8 cellular contexts compared by ENCODE assay signal in genomic region chr20:49245921-49246740, GRCh38. TPM values are rescaled to one million over a fixed set of nuclear protein-coding genes. Genes with fewer than 3 reads are reported as not detected.
A peak's percentile ranks its signal among the peaks of the same experiment; 100 is the strongest.
DNase-seq lines count a peak whose midpoint lies in the region; ATAC-seq and TF ChIP-seq lines count a peak whose summit lies in the region.

No MANE protein-coding gene starts in this region.

- H3K4me3 ChIP-seq in RWPE2 (ENCODE audit: severe bottlenecking): no peak overlapping the region
- no peak overlapping the region for H3K4me3 ChIP-seq in aorta (ENCODE audit: low read length in 2 of 2)

- H3K27ac ChIP-seq in RWPE2 (ENCODE audit: poor library complexity, severe bottlenecking) (no peak overlapping the region), aorta (ENCODE audit: low read depth in 1 of 2, low read length in 2 of 2) (peak overlapping the region in 1 of 2 donors; percentile 65)

- no peaks in the 10 kb centered on the region for H3K9me3 ChIP-seq in RWPE2 (ENCODE audit: severe bottlenecking)
- no peaks in the 10 kb centered on the region for H3K9me3 ChIP-seq in aorta (ENCODE audit: control insufficient read depth, low read length)

- peak; percentile 99 for TF ChIP-seq CTCF in RWPE2 (IDR thresholded peaks at IDR 0.05; ENCODE audit: poor library complexity, severe bottlenecking)

- intact Hi-C loops in aorta (cut with DNase I): no loop called here

- no peaks in the 10 kb centered on the region for H3K27me3 ChIP-seq in RWPE2 (ENCODE audit: insufficient read depth, poor library complexity, severe bottlenecking)
- H3K27me3 ChIP-seq in aorta (ENCODE audit: control insufficient read depth in 1 of 2, insufficient read depth in 2 of 2, low read length in 1 of 2): no peaks in the 10 kb centered on the region

- H3K4me1 ChIP-seq in RWPE2 (ENCODE audit: insufficient read depth, poor library complexity, severe bottlenecking): no peaks in the 10 kb centered on the region
- H3K4me1 ChIP-seq in aorta (ENCODE audit: control insufficient read depth in 1 of 2, insufficient read depth in 2 of 2, low read length in 2 of 2): no peaks in the 10 kb centered on the region

- H3K36me3 ChIP-seq in RWPE2 (ENCODE audit: low read depth) (peaks cover 99% of the 10 kb centered on the region), aorta (ENCODE audit: control insufficient read depth in 1 of 2, insufficient read depth in 2 of 2, low read length in 1 of 2) (peaks cover 4 to 18% of the 10 kb centered on the region in 2 donors)

- peak; percentile 42 for DNase-seq in NOMO-1 treated with DMSO at 0.1 percent for 48 hours (lab: John Stamatoyannopoulos, UW; ENCODE audit: unreplicated experiment)
- no peak for DNase-seq in NOMO-1 treated with dmso at 0.1 percent for 144 hours (lab: John Stamatoyannopoulos, UW; ENCODE audit: unreplicated experiment)
- peak; percentile 63 for DNase-seq in HuH-7 (ENCODE audit: low spot score)
- DNase-seq in RWPE2 (ENCODE audit: low spot score): no peak
- peak; percentile 35 for DNase-seq in dedifferentiated amniotic fluid mesenchymal stem cell (ENCODE audit: extremely low spot score)
- peak; percentile 70 for DNase-seq in medulla oblongata (ENCODE audit: extremely low spot score)
- DNase-seq in aorta: no peak

- WGBS in aorta, 2 donors: 12 to 19% methylated on average over 3 of the region's 3 CpGs

- ATAC-seq in RWPE2 (ENCODE audit: low read depth) (peak; percentile 74), aorta (ENCODE audit: low FRiP score) (peak; percentile 61), HG02571 (IDR thresholded peaks at IDR 0.05; ENCODE audit: unreplicated experiment) (no peak)

RNA-seq across cellular contexts. Expression of gene DDX27, which starts 26.9 kb away (rescaled TPM):
- 10 to 100 TPM; 23.3 to 26.4 TPM for total RNA-seq in aorta
- 10 to 100 TPM; 16.3 to 32.3 TPM for polyA plus RNA-seq in aorta

RNA-seq across cellular contexts. Expression of gene ZNFX1, which starts 31.7 kb away (rescaled TPM):
- total RNA-seq in aorta: 10 to 100 TPM; 48.7 to 59.4 TPM
- 10 to 100 TPM; 10.4 to 22.3 TPM for polyA plus RNA-seq in aorta

RNA-seq across cellular contexts. Expression of gene STAU1, which starts 58.0 kb away (rescaled TPM):
- total RNA-seq in aorta: 10 to 100 TPM; 72.5 to 81.3 TPM
- polyA plus RNA-seq in aorta: 10 to 100 TPM; 39.1 to 47.8 TPM

Comparison
In these comparisons a context has a peak if more than half of its experiments do, and no peak if none do; other contexts are left out.
1. DNase-seq: peak in NOMO-1 treated with DMSO at 0.1 percent for 48 hours (single experiment), HuH-7 (single experiment), dedifferentiated amniotic fluid mesenchymal stem cell (single experiment) and medulla oblongata (single experiment); none in NOMO-1 treated with dmso at 0.1 percent for 144 hours (single experiment), RWPE2 (single experiment) and aorta (0 of 2).